ENCODE assay signal across 26 cellular contexts in genomic region chr5:74560245-74560644, GRCh38.
"Had no signal": no experiment of that assay in that cellular context is flagged by ENCODE, and none has a peak within 500 bp of the region (broad histone marks: within the 10 kb centered on the region; RNA-seq: fewer than 3 reads in every experiment).

No MANE protein-coding gene starts in this region.

- H3K4me2 ChIP-seq: neural progenitor cell had no signal

- H2AFZ ChIP-seq: neural progenitor cell had no signal

- H3K27ac Mint-ChIP-seq: endodermal cell; naive thymus-derived CD4-positive, alpha-beta T cell; neural progenitor cell; stimulated activated naive B cell treated with anti-CD40 and anti-IgM and Interleukin-4, amounts not matched to agents 10 μg/mL and 1 μg/mL and 100 μg/mL, for 72 hours; stimulated activated naive CD8-positive, alpha-beta T cell treated with anti-CD3 and anti-CD28 coated beads, Interleukin-15, Interleukin-2, amounts not matched to agents 100 ng/mL and 50 ng/mL, for 24 hours had no signal

- H3K9me3 ChIP-seq: gastrocnemius medialis, lower lobe of right lung, prostate gland, right atrium auricular region, thoracic aorta, tibial nerve, upper lobe of right lung, vagina had no signal

- H3K36me3 ChIP-seq: gastrocnemius medialis, lower lobe of right lung, neural progenitor cell, prostate gland, right atrium auricular region, thoracic aorta, tibial nerve, upper lobe of right lung, vagina had no signal

- H3K4me1 Mint-ChIP-seq: naive thymus-derived CD4-positive, alpha-beta T cell; stimulated activated naive B cell treated with anti-CD40 and anti-IgM and Interleukin-4, amounts not matched to agents 10 μg/mL and 1 μg/mL and 100 μg/mL, for 72 hours had no signal

- H3K4me3 Mint-ChIP-seq: endodermal cell; naive thymus-derived CD4-positive, alpha-beta T cell; nephron; neural progenitor cell; stimulated activated naive B cell treated with anti-CD40 and anti-IgM and Interleukin-4, amounts not matched to agents 10 μg/mL and 1 μg/mL and 100 μg/mL, for 72 hours; stimulated activated naive CD8-positive, alpha-beta T cell treated with anti-CD3 and anti-CD28 coated beads, Interleukin-15, Interleukin-2, amounts not matched to agents 100 ng/mL and 50 ng/mL, for 24 hours had no signal

- DNase-seq: dorsolateral prefrontal cortex; effector CD4-positive, alpha-beta T cell; endodermal cell; foreskin fibroblast; gastrocnemius medialis; head of caudate nucleus; left ventricle myocardium superior; lower lobe of right lung; naive thymus-derived CD4-positive, alpha-beta T cell; nucleus accumbens; stimulated activated CD4-positive, alpha-beta T cell treated with anti-CD3 and anti-CD28 coated beads, Interleukin-15, amount 100 ng/mL, for 24 hours; stimulated activated CD4-positive, alpha-beta T cell treated with anti-CD3 and anti-CD28 coated beads, Interleukin-2, amount 100 ng/mL, for 48 hours; stimulated activated naive B cell treated with anti-CD40 and anti-IgM and Interleukin-4, amounts not matched to agents 10 μg/mL and 1 μg/mL and 100 μg/mL, for 72 hours; upper lobe of right lung had no signal

- H3K27ac ChIP-seq: dorsolateral prefrontal cortex, epithelial cell of prostate, gastrocnemius medialis, lower lobe of right lung, neural progenitor cell, prostate gland, right atrium auricular region, skin epidermis, thoracic aorta, tibial nerve, upper lobe of right lung, vagina had no signal

- H3K4me3 ChIP-seq: dorsolateral prefrontal cortex, gastrocnemius medialis, lower lobe of right lung, neural progenitor cell, prostate gland, right atrium auricular region, skin epidermis, thoracic aorta, tibial nerve, upper lobe of right lung, vagina had no signal

- H3K9ac ChIP-seq: neural progenitor cell had no signal

- H3K4me1 ChIP-seq: gastrocnemius medialis, lower lobe of right lung, prostate gland, right atrium auricular region, upper lobe of right lung, vagina had no signal

- H3K9me3 Mint-ChIP-seq: endodermal cell; naive thymus-derived CD4-positive, alpha-beta T cell; nephron; stimulated activated naive B cell treated with anti-CD40 and anti-IgM and Interleukin-4, amounts not matched to agents 10 μg/mL and 1 μg/mL and 100 μg/mL, for 72 hours; stimulated activated naive CD8-positive, alpha-beta T cell treated with anti-CD3 and anti-CD28 coated beads, Interleukin-15, Interleukin-2, amounts not matched to agents 100 ng/mL and 50 ng/mL, for 24 hours had no signal

- ATAC-seq: esophagus mucosa; gastrocnemius medialis; left ventricle myocardium superior; lower lobe of right lung; naive thymus-derived CD4-positive, alpha-beta T cell; sciatic nerve; stimulated activated naive B cell treated with anti-CD40 and anti-IgM and Interleukin-4, amounts not matched to agents 10 μg/mL and 1 μg/mL and 100 μg/mL, for 72 hours; upper lobe of right lung had no signal

- H3K36me3 Mint-ChIP-seq: naive thymus-derived CD4-positive, alpha-beta T cell; neural progenitor cell; stimulated activated naive B cell treated with anti-CD40 and anti-IgM and Interleukin-4, amounts not matched to agents 10 μg/mL and 1 μg/mL and 100 μg/mL, for 72 hours had no signal

- H3K27me3 ChIP-seq: dorsolateral prefrontal cortex, gastrocnemius medialis, neural progenitor cell, right atrium auricular region, tibial nerve, upper lobe of right lung, vagina had no signal
